Comparison of ENCODE assay signal across 1 cellular context in the genomic region with DNA sequence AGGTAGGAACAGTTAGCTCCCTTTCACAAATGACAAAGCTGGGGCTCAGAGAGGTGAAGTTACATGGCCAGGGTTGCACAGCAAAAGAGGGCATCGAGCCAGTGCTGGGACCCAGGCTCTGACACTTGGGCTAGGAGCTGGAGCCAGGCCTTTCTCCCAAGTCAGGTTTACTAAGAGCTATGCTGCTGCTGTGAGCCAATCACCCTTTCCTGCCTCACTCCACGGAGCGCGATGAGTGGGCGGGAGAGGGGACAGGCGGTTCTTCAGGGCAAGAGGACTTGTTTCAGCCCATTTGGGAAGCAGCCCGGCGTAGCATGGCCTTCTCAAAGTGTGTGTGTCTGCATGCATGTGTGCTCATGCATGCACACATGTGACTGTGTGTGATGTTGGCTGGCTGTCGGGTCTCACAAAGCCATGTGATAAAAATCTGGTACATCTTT.
TF ChIP-seq lines count a peak whose summit lies in the region.

No MANE protein-coding gene starts in this region.

TF ChIP-seq in HEK293, 187 proteins besides CTCF, POLR2A, EP300 and RAD21 (continued from another document):
- TF ChIP-seq SP2 (tag by site-specific recombination; IDR thresholded peaks at IDR 0.05) (0 out of 2 replicates have a peak, but pooled peaks have one; percentile 27), ZNF837 (tag by site-specific recombination; IDR thresholded peaks at IDR 0.05) (no peak), ZNF792 (tag by site-specific recombination; IDR thresholded peaks at IDR 0.05) (no peak), ZNF585B (tag by site-specific recombination; IDR thresholded peaks at IDR 0.05) (no peak), ZNF768 (tag by site-specific recombination; IDR thresholded peaks at IDR 0.05) (peak; percentile 66; the same call in 1 of the 2 replicates)
